18 cellular contexts compared by ENCODE assay signal in genomic region chr1:156551866-156552265, GRCh38. TPM values are rescaled to one million over a fixed set of nuclear protein-coding genes. Genes with fewer than 3 reads are reported as not detected.
DNase-seq lines count a peak whose midpoint lies in the region; ATAC-seq and TF ChIP-seq lines count a peak whose summit lies in the region.
"Had no signal": no experiment of that assay in that cellular context is flagged by ENCODE, and none has a peak within 500 bp of the region (broad histone marks: within the 10 kb centered on the region; RNA-seq: fewer than 3 reads in every experiment).

No MANE protein-coding gene starts in this region.

- H3K4me3 Mint-ChIP-seq in CD14-positive monocyte: no peak overlapping the region
- H3K4me3 Mint-ChIP-seq in naive B cell: peak overlapping the region in 5 of 8 donors; percentile 55 to 76 (median 72)
- H3K4me3 Mint-ChIP-seq: activated CD4-positive, alpha-beta memory T cell treated with anti-CD3 and anti-CD28 coated beads, Interleukin-2, amount 10 ng/mL, durations not matched to agents 7 days and 5 days; CD8-positive, alpha-beta memory T cell; stimulated activated memory B cell treated with anti-CD40 and anti-IgM and Interleukin-4, amounts not matched to agents 10 μg/mL and 1 μg/mL and 100 μg/mL, for 72 hours had no signal

- no peak for ATAC-seq in naive B cell (ENCODE audit: low read depth in 2 of 2)
- no peak for ATAC-seq in GM19395 (IDR thresholded peaks at IDR 0.05; ENCODE audit: unreplicated experiment)
- no peak for ATAC-seq in GM21447 (IDR thresholded peaks at IDR 0.05; ENCODE audit: unreplicated experiment)
- ATAC-seq: Right ventricle myocardium inferior; stimulated activated memory B cell treated with anti-CD40 and anti-IgM and Interleukin-4, amounts not matched to agents 10 μg/mL and 1 μg/mL and 100 μg/mL, for 72 hours had no signal

- no peak overlapping the region for H3K4me3 ChIP-seq in HL-60 (replicated peaks; ENCODE audit: insufficient read depth, low read length)
- H3K4me3 ChIP-seq: right atrium auricular region had no signal

- H3K36me3 Mint-ChIP-seq in CD14-positive monocyte: peaks cover 25 to 47% of the 10 kb centered on the region in 2 donors
- H3K36me3 Mint-ChIP-seq in naive B cell: no peaks in the 10 kb centered on the region
- H3K36me3 Mint-ChIP-seq: stimulated activated memory B cell treated with anti-CD40 and anti-IgM and Interleukin-4, amounts not matched to agents 10 μg/mL and 1 μg/mL and 100 μg/mL, for 72 hours had no signal

- H3K27ac ChIP-seq in HL-60 (replicated peaks): peak overlapping the region; percentile 38
- H3K27ac ChIP-seq: right atrium auricular region had no signal

- TF ChIP-seq CTCF in CD14-positive monocyte (IDR thresholded peaks at IDR 0.05) (no peak), HL-60 (IDR thresholded peaks at IDR 0.05; ENCODE audit: insufficient read depth, low read length) (no peak)

- H3K27me3 ChIP-seq in HL-60 (ENCODE audit: insufficient read depth, poor library complexity, severe bottlenecking): no peaks in the 10 kb centered on the region
- H3K27me3 ChIP-seq: right atrium auricular region had no signal

- DNase-seq in CD14-positive monocyte (ENCODE audit: low spot score) (peak; percentile 90), HL-60 (ENCODE audit: low read depth in 1 of 2, low spot score in 1 of 2) (peak; percentile 19 to 96), RPMI7951 (ENCODE audit: low read depth) (peak; percentile 42), naive B cell (no peak), COR-L47 (lab: John Stamatoyannopoulos, UW) (no peak), GM19238 (ENCODE audit: insufficient read length, low spot score) (no peak)
- DNase-seq: activated CD4-positive, alpha-beta memory T cell treated with anti-CD3 and anti-CD28 coated beads, Interleukin-2, amount 10 ng/mL, durations not matched to agents 7 days and 5 days; activated gamma-delta T cell; caudate nucleus; CD8-positive, alpha-beta memory T cell; NCI-H1105; stimulated activated CD4-positive, alpha-beta T cell treated with anti-CD3 and anti-CD28 coated beads, Interleukin-4, amount 100 ng/mL, for 24 hours had no signal

- H3K27ac Mint-ChIP-seq in CD14-positive monocyte (peak overlapping the region; percentile 90 to 97 (median 96)), naive B cell (peak overlapping the region in 4 of 6 donors; percentile 18 to 51 (median 34))
- H3K27ac Mint-ChIP-seq: activated CD4-positive, alpha-beta memory T cell treated with anti-CD3 and anti-CD28 coated beads, Interleukin-2, amount 10 ng/mL, durations not matched to agents 7 days and 5 days; stimulated activated memory B cell treated with anti-CD40 and anti-IgM and Interleukin-4, amounts not matched to agents 10 μg/mL and 1 μg/mL and 100 μg/mL, for 72 hours had no signal

- intact Hi-C loops in CD14-positive monocyte (cut with micrococcal nuclease): loop anchor here (5.0 to 10.0 kb wide), 2 partner anchors 50 to 57 kb away; partner anchors contain the start of gene MEF2D (in 1 of the 2)

- H3K4me1 Mint-ChIP-seq in CD14-positive monocyte (peaks cover 55% of the 10 kb centered on the region), naive B cell (peaks cover 53 to 65% (median 57%) of the 10 kb centered on the region in 3 donors)

- H3K9me3 Mint-ChIP-seq in CD14-positive monocyte: peaks cover 0 to 1% (median 0%) of the 10 kb centered on the region in 7 donors
- peaks cover 0 to 2% (median 0%) of the 10 kb centered on the region in 7 donors for H3K9me3 Mint-ChIP-seq in naive B cell
- H3K9me3 Mint-ChIP-seq: activated CD4-positive, alpha-beta memory T cell treated with anti-CD3 and anti-CD28 coated beads, Interleukin-2, amount 10 ng/mL, durations not matched to agents 7 days and 5 days; CD8-positive, alpha-beta memory T cell; stimulated activated memory B cell treated with anti-CD40 and anti-IgM and Interleukin-4, amounts not matched to agents 10 μg/mL and 1 μg/mL and 100 μg/mL, for 72 hours had no signal

- peaks cover 0 to 2% (median 1%) of the 10 kb centered on the region in 3 donors for H3K27me3 Mint-ChIP-seq in CD14-positive monocyte (ENCODE audit: low read depth in 3 of 3)
- no peaks in the 10 kb centered on the region for H3K27me3 Mint-ChIP-seq in naive B cell
- H3K27me3 Mint-ChIP-seq: activated CD4-positive, alpha-beta memory T cell treated with anti-CD3 and anti-CD28 coated beads, Interleukin-2, amount 10 ng/mL, durations not matched to agents 7 days and 5 days; CD8-positive, alpha-beta memory T cell; stimulated activated memory B cell treated with anti-CD40 and anti-IgM and Interleukin-4, amounts not matched to agents 10 μg/mL and 1 μg/mL and 100 μg/mL, for 72 hours had no signal

RNA-seq across cellular contexts. Expression of gene IQGAP3, which starts 20.5 kb away (rescaled TPM):
- polyA plus RNA-seq in CD14-positive monocyte (under 1 TPM in 1 of 2 donors, not detected in 1; 0.03 TPM), naive B cell (ENCODE audit: low read depth in 6 of 6) (not detected)
- 32.8 and 35.5 TPM in 2 replicates for total RNA-seq in RPMI7951 (2014; rRNA removed; shearing (Covaris generic))
- polyA plus RNA-seq: CD8-positive, alpha-beta memory T cell had no signal

RNA-seq across cellular contexts. Expression of gene TTC24, which starts 27.7 kb away (rescaled TPM):
- polyA plus RNA-seq in CD14-positive monocyte: under 1 TPM in 1 of 2 donors, not detected in 1; 0.14 TPM
- not detected in 2 replicates for total RNA-seq in RPMI7951 (2014; rRNA removed; shearing (Covaris generic))
- 1 to 10 TPM in 5 of 6 donors, not detected in 1; 2.4 to 4.5 (median 3.2) TPM for polyA plus RNA-seq in naive B cell (ENCODE audit: low read depth in 6 of 6)
- total RNA-seq: NCI-H460, right atrium auricular region, Right ventricle myocardium inferior had no signal

RNA-seq across cellular contexts. Expression of gene NAXE, which starts 39.7 kb away (rescaled TPM):
- polyA plus RNA-seq in CD14-positive monocyte (10 to 100 TPM; 54.9 to 81.7 TPM), naive B cell (ENCODE audit: low read depth in 6 of 6) (100 to 1,000 TPM in 5 of 6 donors, 10 to 100 TPM in 1; 97.6 to 177 (median 110) TPM)
- 85.4 and 91.0 TPM in 2 replicates for total RNA-seq in RPMI7951 (2014; rRNA removed; shearing (Covaris generic))

RNA-seq across cellular contexts. Expression of gene GPATCH4, which starts 49.4 kb away (rescaled TPM):
- polyA plus RNA-seq in CD14-positive monocyte (1 to 10 TPM; 2.6 to 5.3 TPM), naive B cell (ENCODE audit: low read depth in 6 of 6) (10 to 100 TPM; 16.6 to 47.9 (median 28.7) TPM)
- total RNA-seq in RPMI7951 (2014; rRNA removed; shearing (Covaris generic)): 17.2 and 23.8 TPM in 2 replicates

RNA-seq across cellular contexts. Expression of gene MEF2D, which starts 51.3 kb away (rescaled TPM):
- polyA plus RNA-seq in CD14-positive monocyte (1 to 10 TPM; 4.5 to 8.0 TPM), naive B cell (ENCODE audit: low read depth in 6 of 6) (10 to 100 TPM in 3 of 6 donors, 1 to 10 TPM in 3; 6.9 to 15.8 (median 9.1) TPM)
- 9.9 and 11.4 TPM in 2 replicates for total RNA-seq in RPMI7951 (2014; rRNA removed; shearing (Covaris generic))

Comparison
In these comparisons a context has a peak if more than half of its experiments do, and no peak if none do; other contexts are left out.
1. DNase-seq: peak in CD14-positive monocyte (single experiment), HL-60 (2 of 2) and RPMI7951 (single experiment); none in naive B cell (single experiment), COR-L47 (single experiment) and GM19238 (single experiment).
2. H3K4me3 Mint-ChIP-seq: peak in naive B cell (5 of 8); none in CD14-positive monocyte (0 of 2).